8 cellular contexts compared by ENCODE assay signal in the genomic region with DNA sequence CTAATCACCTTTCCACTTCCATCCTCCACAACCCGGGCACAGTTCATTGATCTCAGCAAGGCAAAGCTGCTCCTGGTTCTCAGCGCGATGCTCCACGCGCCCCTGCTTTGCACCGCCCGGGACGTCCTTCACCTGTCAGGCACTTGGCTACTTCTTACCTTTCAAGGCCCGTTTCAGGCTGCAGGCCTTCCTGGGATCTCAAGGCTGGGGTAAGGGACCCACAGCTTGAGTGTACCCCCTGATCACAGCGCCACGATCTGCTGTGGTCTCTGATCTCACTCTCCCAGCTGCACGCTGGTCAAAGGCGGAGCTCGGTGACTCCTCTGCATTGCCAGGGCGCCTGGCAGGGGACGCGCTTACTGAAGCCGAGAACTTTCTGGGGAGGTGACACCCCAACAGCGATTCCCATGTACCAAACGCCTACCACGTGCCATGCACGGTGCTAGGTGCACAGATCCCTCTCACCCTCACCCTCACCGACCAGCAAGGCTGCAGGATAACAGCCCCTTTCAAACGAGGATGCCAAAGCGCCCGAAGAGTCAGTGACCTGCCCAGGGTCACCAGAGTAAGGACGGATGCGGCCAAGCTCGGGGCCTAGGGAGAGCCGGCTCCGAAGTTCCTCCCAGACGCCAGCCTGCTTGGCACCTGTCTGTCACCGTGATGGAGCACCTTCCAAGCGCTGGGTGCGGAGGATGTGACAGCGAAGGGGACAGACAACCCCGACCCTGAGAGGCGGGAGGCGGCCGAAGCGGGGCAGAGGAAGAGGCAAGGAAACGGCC. TPM values are rescaled to one million over a fixed set of nuclear protein-coding genes. Genes with fewer than 3 reads are reported as not detected.
A peak's percentile ranks its signal among the peaks of the same experiment; 100 is the strongest.
DNase-seq lines count a peak whose midpoint lies in the region; ATAC-seq and TF ChIP-seq lines count a peak whose summit lies in the region.

No MANE protein-coding gene starts in this region.

- H3K36me3 Mint-ChIP-seq in natural killer cell treated with Interleukin-12 subunit alpha and Interleukin-12 subunit beta and Interleukin-15 and Interleukin-18, amount 100 ng/mL, for 72 hours = peaks cover 19% of the 10 kb centered on the region
- H3K36me3 Mint-ChIP-seq in stimulated activated naive CD8-positive, alpha-beta T cell treated with anti-CD3 and anti-CD28 coated beads, Interleukin-15, Interleukin-2, amounts not matched to agents 100 ng/mL and 50 ng/mL, for 24 hours (ENCODE audit: low read depth) = peaks cover 42% of the 10 kb centered on the region

- peaks cover 26 to 35% of the 10 kb centered on the region in 2 donors for H3K4me1 Mint-ChIP-seq in natural killer cell treated with Interleukin-12 subunit alpha and Interleukin-12 subunit beta and Interleukin-15 and Interleukin-18, amount 100 ng/mL, for 72 hours (ENCODE audit: low read depth in 2 of 2)
- H3K4me1 Mint-ChIP-seq in stimulated activated naive CD8-positive, alpha-beta T cell treated with anti-CD3 and anti-CD28 coated beads, Interleukin-15, Interleukin-2, amounts not matched to agents 100 ng/mL and 50 ng/mL, for 24 hours (ENCODE audit: low read depth) = peaks cover 47% of the 10 kb centered on the region

- peak; percentile 13 to 25 for DNase-seq in activated CD8-positive, alpha-beta memory T cell treated with anti-CD3 and anti-CD28 coated beads for 1 hour (ENCODE audit: extremely low read depth in 1 of 2, low read depth in 1 of 2)
- DNase-seq in activated CD8-positive, alpha-beta memory T cell treated with anti-CD3 and anti-CD28 coated beads for 24 hours = no peak
- DNase-seq in NCI-H510A treated with DMSO at 0.1 percent for 48 hours (lab: John Stamatoyannopoulos, UW) (peak; percentile 41), fibroblast of pulmonary artery (ENCODE audit: low read depth) (no peak)
- peak; percentile 74 to 75 for DNase-seq in activated T-cell treated with anti-CD3 and anti-CD28 coated beads, Interleukin-2, amount 50 U/mL, for 48 hours
- peak; percentile 63 for DNase-seq in natural killer cell treated with Interleukin-12 subunit alpha and Interleukin-12 subunit beta and Interleukin-15 and Interleukin-18, amount 100 ng/mL, for 72 hours (ENCODE audit: low spot score)

- peak; percentile 1 for ATAC-seq in HG02970 (IDR thresholded peaks at IDR 0.05; ENCODE audit: low FRiP score, unreplicated experiment)
- ATAC-seq in natural killer cell treated with Interleukin-12 subunit alpha and Interleukin-12 subunit beta and Interleukin-15 and Interleukin-18, amount 100 ng/mL, for 72 hours = peak; percentile 0 to 46

- H3K9me3 Mint-ChIP-seq in natural killer cell treated with Interleukin-12 subunit alpha and Interleukin-12 subunit beta and Interleukin-15 and Interleukin-18, amount 100 ng/mL, for 72 hours = no peaks in the 10 kb centered on the region
- no peaks in the 10 kb centered on the region for H3K9me3 Mint-ChIP-seq in stimulated activated naive CD8-positive, alpha-beta T cell treated with anti-CD3 and anti-CD28 coated beads, Interleukin-15, Interleukin-2, amounts not matched to agents 100 ng/mL and 50 ng/mL, for 24 hours

- H3K27me3 Mint-ChIP-seq in natural killer cell treated with Interleukin-12 subunit alpha and Interleukin-12 subunit beta and Interleukin-15 and Interleukin-18, amount 100 ng/mL, for 72 hours = no peaks in the 10 kb centered on the region
- H3K27me3 Mint-ChIP-seq in stimulated activated naive CD8-positive, alpha-beta T cell treated with anti-CD3 and anti-CD28 coated beads, Interleukin-15, Interleukin-2, amounts not matched to agents 100 ng/mL and 50 ng/mL, for 24 hours = no peaks in the 10 kb centered on the region

- no peak overlapping the region for H3K27ac Mint-ChIP-seq in natural killer cell treated with Interleukin-12 subunit alpha and Interleukin-12 subunit beta and Interleukin-15 and Interleukin-18, amount 100 ng/mL, for 72 hours
- peak overlapping the region; percentile 97 for H3K27ac Mint-ChIP-seq in stimulated activated naive CD8-positive, alpha-beta T cell treated with anti-CD3 and anti-CD28 coated beads, Interleukin-15, Interleukin-2, amounts not matched to agents 100 ng/mL and 50 ng/mL, for 24 hours

- H3K4me3 Mint-ChIP-seq in natural killer cell treated with Interleukin-12 subunit alpha and Interleukin-12 subunit beta and Interleukin-15 and Interleukin-18, amount 100 ng/mL, for 72 hours = no peak overlapping the region
- no peak overlapping the region for H3K4me3 Mint-ChIP-seq in stimulated activated naive CD8-positive, alpha-beta T cell treated with anti-CD3 and anti-CD28 coated beads, Interleukin-15, Interleukin-2, amounts not matched to agents 100 ng/mL and 50 ng/mL, for 24 hours

- TF ChIP-seq CTCF in fibroblast of pulmonary artery (IDR thresholded peaks at IDR 0.05; ENCODE audit: low read length, missing control alignments) = no peak

- H3K4me3 ChIP-seq in fibroblast of pulmonary artery (replicated peaks; ENCODE audit: low read depth, low read length) = peak overlapping the region; percentile 96

RNA-seq across cellular contexts. Expression of a gene that starts 0.8 kb away (rescaled TPM):
- 100 to 1,000 TPM; 132 to 167 TPM for total RNA-seq in natural killer cell treated with Interleukin-12 subunit alpha and Interleukin-12 subunit beta and Interleukin-15 and Interleukin-18, amount 100 ng/mL, for 72 hours

RNA-seq across cellular contexts. Expression of a gene that starts 0.9 kb away (rescaled TPM):
- total RNA-seq in natural killer cell treated with Interleukin-12 subunit alpha and Interleukin-12 subunit beta and Interleukin-15 and Interleukin-18, amount 100 ng/mL, for 72 hours = 10 to 100 TPM; 46.6 to 58.4 TPM

RNA-seq across cellular contexts. Expression of a gene that starts 51.8 kb away (rescaled TPM):
- 10 to 100 TPM; 46.1 to 47.2 TPM for total RNA-seq in natural killer cell treated with Interleukin-12 subunit alpha and Interleukin-12 subunit beta and Interleukin-15 and Interleukin-18, amount 100 ng/mL, for 72 hours

Comparison
In these comparisons a context has a peak if more than half of its experiments do, and no peak if none do; other contexts are left out.
1. DNase-seq: peak in activated CD8-positive, alpha-beta memory T cell treated with anti-CD3 and anti-CD28 coated beads for 1 hour (2 of 2), NCI-H510A treated with DMSO at 0.1 percent for 48 hours (single experiment), activated T-cell treated with anti-CD3 and anti-CD28 coated beads, Interleukin-2, amount 50 U/mL, for 48 hours (2 of 2) and natural killer cell treated with Interleukin-12 subunit alpha and Interleukin-12 subunit beta and Interleukin-15 and Interleukin-18, amount 100 ng/mL, for 72 hours (single experiment); none in activated CD8-positive, alpha-beta memory T cell treated with anti-CD3 and anti-CD28 coated beads for 24 hours (single experiment) and fibroblast of pulmonary artery (single experiment).